ENCODE assay signal across 18 cellular contexts in the genomic region with DNA sequence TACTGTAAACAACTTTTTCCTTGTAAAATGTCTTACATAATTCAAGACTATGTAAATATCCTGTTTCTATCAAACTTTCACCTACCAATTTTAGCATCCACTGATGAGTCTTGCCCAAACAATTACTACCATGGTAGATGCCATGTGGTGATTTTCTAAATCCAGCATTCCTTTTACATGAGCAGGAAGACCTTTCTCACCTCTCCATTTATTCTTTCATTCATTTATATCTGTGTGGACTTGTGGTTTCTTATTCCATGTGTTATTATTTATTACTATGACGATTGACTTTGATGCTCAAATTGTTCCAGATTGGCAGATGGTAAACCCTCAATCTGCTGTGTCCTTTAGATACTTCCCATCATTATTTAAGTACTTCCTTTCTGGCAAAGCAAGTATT.
DNase-seq lines count a peak whose midpoint lies in the region; ATAC-seq and TF ChIP-seq lines count a peak whose summit lies in the region.
"Had no signal": no experiment of that assay in that cellular context is flagged by ENCODE, and none has a peak within 500 bp of the region (broad histone marks: within the 10 kb centered on the region; RNA-seq: fewer than 3 reads in every experiment).

No MANE protein-coding gene starts in this region.

- H3K36me3 ChIP-seq in adipocyte (ENCODE audit: control insufficient read depth, insufficient read depth, low read length, severe bottlenecking) = peaks cover 18% of the 10 kb centered on the region

- no peaks in the 10 kb centered on the region for H3K27me3 Mint-ChIP-seq in glutamatergic neuron (ENCODE audit: unreplicated experiment)
- H3K27me3 Mint-ChIP-seq in stimulated activated naive CD8-positive, alpha-beta T cell treated with anti-CD3 and anti-CD28 coated beads, Interleukin-15, amount 100 ng/mL, for 72 hours = no peaks in the 10 kb centered on the region
- H3K27me3 Mint-ChIP-seq: dendritic cell treated with granulocyte-macrophage colony-stimulating factor and Interleukin-4, amounts not matched to agents 40 ng/mL and 50 ng/mL, for 4 days had no signal

- H3K4me3 Mint-ChIP-seq in glutamatergic neuron (ENCODE audit: unreplicated experiment) = no peak overlapping the region
- H3K4me3 Mint-ChIP-seq in stimulated activated naive CD8-positive, alpha-beta T cell treated with anti-CD3 and anti-CD28 coated beads, Interleukin-15, amount 100 ng/mL, for 72 hours = no peak overlapping the region
- H3K4me3 Mint-ChIP-seq: activated CD8-positive, alpha-beta T cell treated with anti-CD3 and anti-CD28 coated beads, Interleukin-2, amount 10 ng/mL, durations not matched to agents 7 days and 5 days; activated T-helper 1 cell treated with anti-CD3 and anti-CD28 coated beads, Interleukin-12 subunit alpha, Interleukin-12 subunit beta, Interleukin-2, Interleukin-4 antibody, amounts not matched to agents 30 ng/mL and 10 ng/mL and 1 ng/mL, durations not matched to agents 14 hours and 24 hours and 36 hours; dendritic cell treated with granulocyte-macrophage colony-stimulating factor and Interleukin-4, amounts not matched to agents 40 ng/mL and 50 ng/mL, for 4 days had no signal

- H3K27ac Mint-ChIP-seq in glutamatergic neuron (ENCODE audit: unreplicated experiment) = no peak overlapping the region
- no peak overlapping the region for H3K27ac Mint-ChIP-seq in stimulated activated naive CD8-positive, alpha-beta T cell treated with anti-CD3 and anti-CD28 coated beads, Interleukin-15, amount 100 ng/mL, for 72 hours
- H3K27ac Mint-ChIP-seq: activated CD8-positive, alpha-beta T cell treated with anti-CD3 and anti-CD28 coated beads, Interleukin-2, amount 10 ng/mL, durations not matched to agents 7 days and 5 days; activated T-helper 1 cell treated with anti-CD3 and anti-CD28 coated beads, Interleukin-12 subunit alpha, Interleukin-12 subunit beta, Interleukin-2, Interleukin-4 antibody, amounts not matched to agents 30 ng/mL and 10 ng/mL and 1 ng/mL, durations not matched to agents 14 hours and 24 hours and 36 hours; dendritic cell treated with granulocyte-macrophage colony-stimulating factor and Interleukin-4, amounts not matched to agents 40 ng/mL and 50 ng/mL, for 4 days had no signal

- H3K4me1 Mint-ChIP-seq in glutamatergic neuron (ENCODE audit: low read depth, unreplicated experiment) = no peaks in the 10 kb centered on the region
- H3K4me1 Mint-ChIP-seq in stimulated activated naive CD8-positive, alpha-beta T cell treated with anti-CD3 and anti-CD28 coated beads, Interleukin-15, amount 100 ng/mL, for 72 hours = peaks cover 10% of the 10 kb centered on the region

- no peaks in the 10 kb centered on the region for H3K9me3 Mint-ChIP-seq in glutamatergic neuron (ENCODE audit: unreplicated experiment)
- no peaks in the 10 kb centered on the region for H3K9me3 Mint-ChIP-seq in stimulated activated naive CD8-positive, alpha-beta T cell treated with anti-CD3 and anti-CD28 coated beads, Interleukin-15, amount 100 ng/mL, for 72 hours
- H3K9me3 Mint-ChIP-seq: activated T-helper 1 cell treated with anti-CD3 and anti-CD28 coated beads, Interleukin-12 subunit alpha, Interleukin-12 subunit beta, Interleukin-2, Interleukin-4 antibody, amounts not matched to agents 30 ng/mL and 10 ng/mL and 1 ng/mL, durations not matched to agents 14 hours and 24 hours and 36 hours had no signal

- H3K27me3 ChIP-seq in adipocyte (replicated peaks; ENCODE audit: control insufficient read depth, insufficient read depth, low read length) = no peaks in the 10 kb centered on the region
- H3K27me3 ChIP-seq: adrenal gland had no signal

- no peak overlapping the region for H3K9ac ChIP-seq in adipocyte (ENCODE audit: low read length)

- H3K4me1 ChIP-seq in adipocyte (ENCODE audit: control insufficient read depth, insufficient read depth, low read length) = peaks cover 8% of the 10 kb centered on the region
- H3K4me1 ChIP-seq: adrenal gland had no signal

- TF ChIP-seq CTCF in HFF-Myc (IDR thresholded peaks at IDR 0.05; ENCODE audit: low read depth, low read length, missing control alignments) (no peak), fibroblast of the aortic adventitia (IDR thresholded peaks at IDR 0.05; ENCODE audit: insufficient read depth, low read length) (no peak), glutamatergic neuron (IDR thresholded peaks at IDR 0.05; ENCODE audit: partially characterized antibody, unreplicated experiment) (no peak)

- H3K4me3 ChIP-seq in HFF-Myc (replicated peaks; ENCODE audit: low read depth, low read length) (no peak overlapping the region), adipocyte (ENCODE audit: low read length) (no peak overlapping the region), fibroblast of the aortic adventitia (ENCODE audit: low read depth, low read length) (no peak overlapping the region)
- H3K4me3 ChIP-seq: adrenal gland, SK-N-MC had no signal

- DNase-seq in A172 (ENCODE audit: low spot score) (peak; percentile 77), HFF-Myc (ENCODE audit: extremely low read depth, low read depth) (peak; percentile 40), adipocyte (ENCODE audit: low read depth) (peak; percentile 25), fibroblast of the aortic adventitia (ENCODE audit: low read depth) (peak; percentile 41), glutamatergic neuron (no peak), DMS79 (lab: John Stamatoyannopoulos, UW) (no peak), cerebellar nuclear complex (lab: John Stamatoyannopoulos, UW) (no peak)
- DNase-seq in stimulated activated naive CD8-positive, alpha-beta T cell treated with anti-CD3 and anti-CD28 coated beads, Interleukin-15, amount 100 ng/mL, for 72 hours = no peak
- DNase-seq: activated CD8-positive, alpha-beta T cell treated with anti-CD3 and anti-CD28 coated beads, Interleukin-2, amount 10 ng/mL, durations not matched to agents 7 days and 5 days; adrenal gland; foreskin melanocyte; GF-D8; NCI-H1092; NCI-H345; retina had no signal

- H3K9me3 ChIP-seq in adipocyte (ENCODE audit: control insufficient read depth, low read length) = no peaks in the 10 kb centered on the region
- H3K9me3 ChIP-seq: adrenal gland had no signal

- no peak for ATAC-seq in stimulated activated naive CD8-positive, alpha-beta T cell treated with anti-CD3 and anti-CD28 coated beads, Interleukin-15, amount 100 ng/mL, for 72 hours
- ATAC-seq: activated CD8-positive, alpha-beta T cell treated with anti-CD3 and anti-CD28 coated beads, Interleukin-2, amount 10 ng/mL, durations not matched to agents 7 days and 5 days had no signal

- no peaks in the 10 kb centered on the region for H3K36me3 Mint-ChIP-seq in glutamatergic neuron (ENCODE audit: unreplicated experiment)

Comparison
In these comparisons a context has a peak if more than half of its experiments do, and no peak if none do; other contexts are left out.
1. DNase-seq: peak in A172 (single experiment), HFF-Myc (single experiment), adipocyte (single experiment) and fibroblast of the aortic adventitia (single experiment); none in glutamatergic neuron (single experiment), DMS79 (single experiment), cerebellar nuclear complex (0 of 2) and stimulated activated naive CD8-positive, alpha-beta T cell treated with anti-CD3 and anti-CD28 coated beads, Interleukin-15, amount 100 ng/mL, for 72 hours (0 of 2).